In genomic region chr11:72793081-72793451, GRCh38 we compare ENCODE assay signal across 8 cellular contexts. TPM values are rescaled to one million over a fixed set of nuclear protein-coding genes. Genes with fewer than 3 reads are reported as not detected.
DNase-seq lines count a peak whose midpoint lies in the region; ATAC-seq, FAIRE-seq and TF ChIP-seq lines count a peak whose summit lies in the region.

No MANE protein-coding gene starts in this region.

- DNase-seq in heart right ventricle (no peak), Right ventricle myocardium superior (no peak), ascending aorta (ENCODE audit: low spot score in 2 of 2) (no peak), mesendoderm (no peak), uterus (no peak), GM19239 (ENCODE audit: insufficient read length, low spot score) (no peak), HuH-7 (ENCODE audit: low spot score) (no peak)

- no peak overlapping the region for H4K5ac ChIP-seq in mesendoderm (ENCODE audit: low read length)

- H2AK5ac ChIP-seq in mesendoderm (ENCODE audit: low read length) = no peak overlapping the region

- no peak overlapping the region for H2BK15ac ChIP-seq in mesendoderm (replicated peaks; ENCODE audit: low read depth)

- H3K27me3 ChIP-seq in heart right ventricle (no peaks in the 10 kb centered on the region), ascending aorta (no peaks in the 10 kb centered on the region), mesendoderm (ENCODE audit: insufficient read depth, low read length, poor library complexity) (no peaks in the 10 kb centered on the region), uterus (no peaks in the 10 kb centered on the region)

- no peak for TF ChIP-seq POLR2A in uterus (IDR thresholded peaks at IDR 0.05)

- H4K8ac ChIP-seq in mesendoderm (ENCODE audit: low read depth, low read length) = no peak overlapping the region

- peaks cover 7 to 44% (median 35%) of the 10 kb centered on the region in 9 donors for H3K4me1 ChIP-seq in heart right ventricle
- peaks cover 15 to 27% of the 10 kb centered on the region in 2 donors for H3K4me1 ChIP-seq in ascending aorta
- H3K4me1 ChIP-seq in mesendoderm (ENCODE audit: control insufficient read depth, low read depth, low read length) = peaks cover 3% of the 10 kb centered on the region
- H3K4me1 ChIP-seq in uterus = peaks cover 8 to 9% of the 10 kb centered on the region in 2 donors

- no peaks in the 10 kb centered on the region for H3K79me1 ChIP-seq in mesendoderm (ENCODE audit: low read length)

- H3K4me2 ChIP-seq in mesendoderm (ENCODE audit: low read length) = peak overlapping the region; percentile 9

- H3K36me3 ChIP-seq in heart right ventricle (no peaks in the 10 kb centered on the region), ascending aorta (no peaks in the 10 kb centered on the region), mesendoderm (ENCODE audit: control insufficient read depth, insufficient read depth, low read length) (no peaks in the 10 kb centered on the region), uterus (no peaks in the 10 kb centered on the region)

- no peak overlapping the region for H2BK5ac ChIP-seq in mesendoderm (ENCODE audit: low read length)

- H3K23ac ChIP-seq in mesendoderm (ENCODE audit: low read length) = no peak overlapping the region

- no peaks in the 10 kb centered on the region for H3K79me2 ChIP-seq in mesendoderm (ENCODE audit: control insufficient read depth, insufficient read depth, low read length)

- H3K9me3 ChIP-seq in heart right ventricle = no peaks in the 10 kb centered on the region
- H3K9me3 ChIP-seq in ascending aorta = no peaks in the 10 kb centered on the region
- H3K9me3 ChIP-seq in uterus = no peaks in the 10 kb centered on the region

- H3K27ac ChIP-seq in heart right ventricle (peak overlapping the region; percentile 83 to 96 (median 90)), ascending aorta (peak overlapping the region; percentile 86), mesendoderm (ENCODE audit: low read depth, low read length) (no peak overlapping the region), uterus (peak overlapping the region; percentile 95 to 100)

- intact Hi-C loops in heart right ventricle (cut with DNase I) = loop anchor here in 8 of 10 donors (1.0 to 10.0 kb wide), 6 partner anchors 66 to 208 kb away; no protein-coding TSS in a partner anchor
- intact Hi-C loops in Right ventricle myocardium superior (cut with DNase I) = loop anchor here (5.0 kb wide), 1 partner anchor 66 kb away; no protein-coding TSS in a partner anchor
- intact Hi-C loops in ascending aorta (cut with DNase I) = loop anchor here (1.0 to 2.0 kb wide), 3 partner anchors 21 to 71 kb away; partner anchors contain the start of genes ARAP1 and ATG16L2
- intact Hi-C loops in uterus (cut with DNase I; ENCODE audit: low total_unique reads) = no loop called here

- WGBS in heart right ventricle, 2 donors = 79 to 81% methylated on average over 2 of the region's 2 CpGs
- WGBS in mesendoderm (ENCODE audit: extremely low coverage, insufficient coverage, low lambda C conversion rate) = no CpG with 5 or more reads among the region's 2 CpGs

- no peak for FAIRE-seq in GM19239 (lab: Jason Lieb, UNC)

- no peak overlapping the region for H3K18ac ChIP-seq in mesendoderm (ENCODE audit: low read length)

- no peak overlapping the region for H3K4ac ChIP-seq in mesendoderm (ENCODE audit: low read depth, low read length)

- peak overlapping the region in 7 of 10 donors; percentile 60 to 78 (median 69) for H3K4me3 ChIP-seq in heart right ventricle
- H3K4me3 ChIP-seq in ascending aorta = peak overlapping the region; percentile 64 to 67
- H3K4me3 ChIP-seq in mesendoderm (ENCODE audit: low read length) = no peak overlapping the region
- peak overlapping the region; percentile 61 to 62 for H3K4me3 ChIP-seq in uterus

- H3K56ac ChIP-seq in mesendoderm (ENCODE audit: low read length) = no peak overlapping the region

- H2BK120ac ChIP-seq in mesendoderm (ENCODE audit: low read depth, low read length) = no peak overlapping the region

- ATAC-seq in heart right ventricle (no peak), Right ventricle myocardium superior (ENCODE audit: poor library complexity) (no peak), GM19035 (IDR thresholded peaks at IDR 0.05; ENCODE audit: unreplicated experiment) (no peak)

- peak overlapping the region; percentile 21 for H3K9ac ChIP-seq in mesendoderm (ENCODE audit: low read length)

- no peak for TF ChIP-seq CTCF in heart right ventricle (IDR thresholded peaks at IDR 0.05)
- TF ChIP-seq CTCF in ascending aorta (IDR thresholded peaks at IDR 0.05) = no peak
- no peak for TF ChIP-seq CTCF in uterus (IDR thresholded peaks at IDR 0.05)

RNA-seq across cellular contexts. Expression of gene STARD10, which starts 0.8 kb away (rescaled TPM):
- total RNA-seq in heart right ventricle (10 to 100 TPM; 36.1 to 97.9 (median 51.3) TPM), Right ventricle myocardium superior (117 TPM), ascending aorta (20.9 TPM), uterus (10 to 100 TPM; 19.1 to 85.3 (median 53.0) TPM)
- 100 to 1,000 TPM in 1 of 2 donors, 10 to 100 TPM in 1; 40.8 to 291 TPM for polyA plus RNA-seq in heart right ventricle
- 12.8 TPM for polyA plus RNA-seq in mesendoderm (2013, experiment 1 of 2)
- 13.7 TPM for polyA plus RNA-seq in mesendoderm (2013, experiment 2 of 2)

RNA-seq across cellular contexts. Expression of gene ATG16L2, which starts 21.1 kb away (rescaled TPM):
- 10 to 100 TPM in 7 of 10 donors, 1 to 10 TPM in 3; 8.0 to 23.9 (median 12.3) TPM for total RNA-seq in heart right ventricle
- 10 to 100 TPM; 10.3 to 66.9 TPM for polyA plus RNA-seq in heart right ventricle
- total RNA-seq in Right ventricle myocardium superior = 16.8 TPM
- 21.2 TPM for total RNA-seq in ascending aorta
- 2.2 TPM for polyA plus RNA-seq in mesendoderm (2013, experiment 1 of 2)
- 2.3 TPM for polyA plus RNA-seq in mesendoderm (2013, experiment 2 of 2)
- 10 to 100 TPM; 20.7 to 57.6 (median 32.3) TPM for total RNA-seq in uterus

RNA-seq across cellular contexts. Expression of gene ARAP1, which starts 40.9 kb away (rescaled TPM):
- total RNA-seq in heart right ventricle = 10 to 100 TPM; 30.4 to 68.3 (median 40.8) TPM
- polyA plus RNA-seq in heart right ventricle = 10 to 100 TPM; 35.8 to 58.7 TPM
- total RNA-seq in Right ventricle myocardium superior = 58.0 TPM
- 238 TPM for total RNA-seq in ascending aorta
- polyA plus RNA-seq in mesendoderm (2013, experiment 1 of 2) = 29.0 TPM
- polyA plus RNA-seq in mesendoderm (2013, experiment 2 of 2) = 27.5 TPM
- 100 to 1,000 TPM in 1 of 4 donors, 10 to 100 TPM in 3; 21.3 to 222 (median 70.4) TPM for total RNA-seq in uterus
